In genomic region chr13:75867718-75868117, GRCh38 we compare ENCODE assay signal across 8 cellular contexts.
"Had no signal": no experiment of that assay in that cellular context is flagged by ENCODE, and none has a peak within 500 bp of the region (broad histone marks: within the 10 kb centered on the region; RNA-seq: fewer than 3 reads in every experiment).

No MANE protein-coding gene starts in this region.

- H2AFZ ChIP-seq: GM23248 had no signal

- H3K9ac ChIP-seq: GM23248, KMS-11 had no signal

- H3K27ac ChIP-seq: GM23248, HL-60, KMS-11 had no signal

- H3K4me2 ChIP-seq: KMS-11 had no signal

- DNase-seq: GM23248, GOT3, H7, KBM-7 had no signal

- H3K4me3 ChIP-seq: GM23248, HAP-1 had no signal

- H3K36me3 ChIP-seq: HAP-1 had no signal

- H3K9me3 ChIP-seq: HAP-1 had no signal

- ATAC-seq: HCT116 had no signal
